ENCODE assay signal across 18 cellular contexts in genomic region chr1:116402333-116402732, GRCh38. TPM values are rescaled to one million over a fixed set of nuclear protein-coding genes. Genes with fewer than 3 reads are reported as not detected.
DNase-seq lines count a peak whose midpoint lies in the region; ATAC-seq and TF ChIP-seq lines count a peak whose summit lies in the region.
"Had no signal": no experiment of that assay in that cellular context is flagged by ENCODE, and none has a peak within 500 bp of the region (broad histone marks: within the 10 kb centered on the region; RNA-seq: fewer than 3 reads in every experiment).

No MANE protein-coding gene starts in this region.

- H3K27ac Mint-ChIP-seq in MCF 10A (ENCODE audit: low read depth, unreplicated experiment) (peak overlapping the region; percentile 66), T-helper 17 cell (peak overlapping the region; percentile 91)
- H3K27ac Mint-ChIP-seq in stimulated activated naive CD8-positive, alpha-beta T cell treated with anti-CD3 and anti-CD28 coated beads, Interleukin-15, amount 100 ng/mL, for 72 hours = peak overlapping the region in 1 of 2 donors; percentile 79
- H3K27ac Mint-ChIP-seq: IgD-negative memory B cell had no signal

- H3K4me3 ChIP-seq in breast epithelium (no peak overlapping the region), dorsolateral prefrontal cortex (no peak overlapping the region)
- H3K4me3 ChIP-seq: gastroesophageal sphincter, right atrium auricular region had no signal

- H3K27me3 ChIP-seq in breast epithelium = no peaks in the 10 kb centered on the region
- no peaks in the 10 kb centered on the region for H3K27me3 ChIP-seq in dorsolateral prefrontal cortex
- H3K27me3 ChIP-seq: brain microvascular endothelial cell, gastroesophageal sphincter, right atrium auricular region had no signal

- H3K4me1 Mint-ChIP-seq in MCF 10A (ENCODE audit: insufficient read depth, unreplicated experiment) (peaks cover 24% of the 10 kb centered on the region), T-helper 17 cell (peaks cover 24% of the 10 kb centered on the region)
- H3K4me1 Mint-ChIP-seq in stimulated activated naive CD8-positive, alpha-beta T cell treated with anti-CD3 and anti-CD28 coated beads, Interleukin-15, amount 100 ng/mL, for 72 hours = peaks cover 20% of the 10 kb centered on the region
- H3K4me1 Mint-ChIP-seq: IgD-negative memory B cell had no signal

- POLR2A ChIA-PET in MCF 10A (lab: Yijun Ruan, JAX) = interaction anchor here (1.2 to 2.6 kb wide), 4 partner anchors 11 to 26 kb away, joined by 4 to 9 read pairs (median 8); no protein-coding TSS in a partner anchor

- TF ChIP-seq CTCF in MCF 10A (IDR thresholded peaks at IDR 0.05; ENCODE audit: unreplicated experiment) (no peak), breast epithelium (IDR thresholded peaks at IDR 0.05) (no peak), dorsolateral prefrontal cortex (IDR thresholded peaks at IDR 0.05 in 54 of 56, conservative IDR thresholded peaks at IDR 0.05 in 2 of 56; ENCODE audit: low read depth in 1 of 56, partially characterized antibody in 56 of 56) (no peak)

- H3K4me1 ChIP-seq in breast epithelium = no peaks in the 10 kb centered on the region

- no peak overlapping the region for H3K27ac ChIP-seq in breast epithelium
- H3K27ac ChIP-seq in dorsolateral prefrontal cortex = peak overlapping the region in 47 of 59 donors; percentile 14 to 84 (median 55)
- H3K27ac ChIP-seq: brain microvascular endothelial cell, right atrium auricular region had no signal

- no peak overlapping the region for H3K4me3 Mint-ChIP-seq in MCF 10A (ENCODE audit: unreplicated experiment)
- H3K4me3 Mint-ChIP-seq in T-helper 17 cell = no peak overlapping the region
- no peak overlapping the region for H3K4me3 Mint-ChIP-seq in stimulated activated naive CD8-positive, alpha-beta T cell treated with anti-CD3 and anti-CD28 coated beads, Interleukin-15, amount 100 ng/mL, for 72 hours
- H3K4me3 Mint-ChIP-seq: IgD-negative memory B cell had no signal

- CTCF ChIA-PET in MCF 10A (lab: Yijun Ruan, JAX) = interaction anchor here (0.6 to 2.6 kb wide), 4 partner anchors 27 to 263 kb away, joined by 3 to 14 read pairs (median 4); no protein-coding TSS in a partner anchor

- no peaks in the 10 kb centered on the region for H3K27me3 Mint-ChIP-seq in MCF 10A (ENCODE audit: insufficient read depth, unreplicated experiment)
- H3K27me3 Mint-ChIP-seq in T-helper 17 cell = no peaks in the 10 kb centered on the region
- no peaks in the 10 kb centered on the region for H3K27me3 Mint-ChIP-seq in stimulated activated naive CD8-positive, alpha-beta T cell treated with anti-CD3 and anti-CD28 coated beads, Interleukin-15, amount 100 ng/mL, for 72 hours
- H3K27me3 Mint-ChIP-seq: IgD-negative memory B cell had no signal

- TF ChIP-seq POLR2A in breast epithelium (IDR thresholded peaks at IDR 0.05) = no peak

- no peak for DNase-seq in MCF 10A (ENCODE audit: unreplicated experiment)
- DNase-seq in breast epithelium (ENCODE audit: low spot score in 2 of 2) = no peak
- no peak for DNase-seq in T-helper 17 cell
- DNase-seq in dorsolateral prefrontal cortex = no peak
- DNase-seq in stimulated activated naive CD8-positive, alpha-beta T cell treated with anti-CD3 and anti-CD28 coated beads, Interleukin-15, amount 100 ng/mL, for 72 hours = no peak
- DNase-seq in HCEC 1CT = no peak
- DNase-seq: activated gamma-delta T cell; brain microvascular endothelial cell; dermis blood vessel endothelial cell; DND-41; NCI-H2029; stimulated activated naive CD4-positive, alpha-beta T cell treated with Interleukin-2 at 50 U/mL for 16 hours had no signal

- no TSS peak for BruUV-seq in MCF 10A (replicated peaks; lab: Mats Ljungman, UMichigan)

- intact Hi-C loops in MCF 10A (cut with micrococcal nuclease) = no loop called here
- intact Hi-C loops in breast epithelium (cut with DNase I; ENCODE audit: low total_unique reads) = no loop called here
- intact Hi-C loops in dorsolateral prefrontal cortex (cut with DNase I) = no loop called here

- ATAC-seq in T-helper 17 cell = no peak
- peak; percentile 41 for ATAC-seq in stimulated activated naive CD8-positive, alpha-beta T cell treated with anti-CD3 and anti-CD28 coated beads, Interleukin-15, amount 100 ng/mL, for 72 hours
- no peak for ATAC-seq in GM18520 (IDR thresholded peaks at IDR 0.05; ENCODE audit: unreplicated experiment)
- no peak for ATAC-seq in GM21786 (IDR thresholded peaks at IDR 0.05; ENCODE audit: unreplicated experiment)
- ATAC-seq: gastroesophageal sphincter, left lobe of liver had no signal

- peaks cover 37% of the 10 kb centered on the region for H3K36me3 ChIP-seq in breast epithelium

- H3K9me3 ChIP-seq in breast epithelium = no peaks in the 10 kb centered on the region
- H3K9me3 ChIP-seq in T-helper 17 cell (ENCODE audit: control insufficient read depth, low read length, poor library complexity, severe bottlenecking) = no peaks in the 10 kb centered on the region
- H3K9me3 ChIP-seq: gastroesophageal sphincter, right atrium auricular region had no signal

- H3K9me3 Mint-ChIP-seq in MCF 10A (ENCODE audit: unreplicated experiment) = no peaks in the 10 kb centered on the region
- H3K9me3 Mint-ChIP-seq in stimulated activated naive CD8-positive, alpha-beta T cell treated with anti-CD3 and anti-CD28 coated beads, Interleukin-15, amount 100 ng/mL, for 72 hours = no peaks in the 10 kb centered on the region
- H3K9me3 Mint-ChIP-seq: IgD-negative memory B cell had no signal

- peaks cover 100% of the 10 kb centered on the region for H3K36me3 Mint-ChIP-seq in MCF 10A (ENCODE audit: insufficient read depth, unreplicated experiment)
- H3K36me3 Mint-ChIP-seq in T-helper 17 cell (ENCODE audit: low read depth) = peaks cover 24% of the 10 kb centered on the region

RNA-seq across cellular contexts. Expression of gene ATP1A1, which starts 29.3 kb away (rescaled TPM):
- total RNA-seq in MCF 10A (2022) (361 and 378 TPM in 2 replicates), breast epithelium (100 to 1,000 TPM; 235 to 423 (median 331) TPM), T-helper 17 cell (100 to 1,000 TPM; 259 to 313 TPM), dorsolateral prefrontal cortex (100 to 1,000 TPM; 225 to 944 (median 658) TPM)

Comparison
In these comparisons a context has a peak if more than half of its experiments do, and no peak if none do; other contexts are left out.
1. H3K27ac ChIP-seq: peak in dorsolateral prefrontal cortex (47 of 59); none in breast epithelium (0 of 2).